ENCODE assay signal across 8 cellular contexts in genomic region chr10:73785221-73785720, GRCh38. TPM values are rescaled to one million over a fixed set of nuclear protein-coding genes. Genes with fewer than 3 reads are reported as not detected.
DNase-seq lines count a peak whose midpoint lies in the region; ATAC-seq lines count a peak whose summit lies in the region.

TSS of gene ZSWIM8 (plus strand) at chr10:73785606. CDS start at chr10:73785879, 273 bp downstream.

- H3K36me3 ChIP-seq in effector memory CD4-positive, alpha-beta T cell (ENCODE audit: control insufficient read depth, insufficient read depth, low read length): peaks cover 18% of the 10 kb centered on the region

- DNase-seq in COLO668 (lab: John Stamatoyannopoulos, UW; ENCODE audit: unreplicated experiment) (peak; percentile 83), HT1080 (ENCODE audit: low read depth) (peak; percentile 95), NOMO-1 treated with DMSO at 0.1 percent for 48 hours (lab: John Stamatoyannopoulos, UW; ENCODE audit: unreplicated experiment) (peak; percentile 95), lung microvascular endothelial cell (ENCODE audit: low read depth in 2 of 2) (peak; percentile 96 to 98)
- DNase-seq in activated CD8-positive, alpha-beta memory T cell treated with anti-CD3 and anti-CD28 coated beads for 4 hours (ENCODE audit: low read depth in 2 of 2): peak; percentile 66 to 72
- DNase-seq in effector memory CD4-positive, alpha-beta T cell: peak; percentile 74 to 83 (median 82)
- peak; percentile 64 to 79 (median 69) for DNase-seq in stimulated activated CD4-positive, alpha-beta T cell treated with anti-CD3 and anti-CD28 coated beads, TNF-alpha, amount 100 ng/mL, for 48 hours (ENCODE audit: low read depth in 3 of 3)

- peak within 1 kb of the TSS; percentile 67 for H3K4me3 ChIP-seq in effector memory CD4-positive, alpha-beta T cell (ENCODE audit: insufficient read depth, low read depth, low read length, poor library complexity, severe bottlenecking)

- H3K4me1 ChIP-seq in effector memory CD4-positive, alpha-beta T cell (ENCODE audit: control insufficient read depth, insufficient read depth, low read length, poor library complexity, severe bottlenecking): peaks cover 27% of the 10 kb centered on the region

- H3K27me3 ChIP-seq in effector memory CD4-positive, alpha-beta T cell (replicated peaks; ENCODE audit: control insufficient read depth, insufficient read depth, low read length, poor library complexity, severe bottlenecking): no peaks in the 10 kb centered on the region

- peak; percentile 68 for ATAC-seq in GM21360 (IDR thresholded peaks at IDR 0.05; ENCODE audit: unreplicated experiment)

- H3K27ac ChIP-seq in effector memory CD4-positive, alpha-beta T cell (ENCODE audit: insufficient read depth, low read length, poor library complexity, severe bottlenecking): peak within 1 kb of the TSS; percentile 66

- H3K9me3 ChIP-seq in effector memory CD4-positive, alpha-beta T cell (ENCODE audit: control insufficient read depth, low read length): no peaks in the 10 kb centered on the region

RNA-seq across cellular contexts. Expression of gene ZSWIM8, which starts in this region (rescaled TPM):
- total RNA-seq in HT1080 (2014; rRNA removed; shearing (Covaris generic)): 51.0 and 51.9 TPM in 2 replicates
- polyA plus RNA-seq in HT1080 (2015; cell fraction: cytosol; rRNA removed): 20.3 and 29.9 TPM in 2 replicates
- 185 and 210 TPM in 2 replicates for polyA plus RNA-seq in HT1080 (2015; cell fraction: nucleus; rRNA removed)
- 31.4 and 55.8 TPM in 2 replicates for total RNA-seq in lung microvascular endothelial cell

Comparison
In these comparisons a context has a peak if more than half of its experiments do, and no peak if none do; other contexts are left out.
1. Peak in every context shown above with its lines: DNase-seq, ATAC-seq, H3K4me3 ChIP-seq and H3K27ac ChIP-seq.